Comparison of ENCODE assay signal across 21 cellular contexts in the genomic region with DNA sequence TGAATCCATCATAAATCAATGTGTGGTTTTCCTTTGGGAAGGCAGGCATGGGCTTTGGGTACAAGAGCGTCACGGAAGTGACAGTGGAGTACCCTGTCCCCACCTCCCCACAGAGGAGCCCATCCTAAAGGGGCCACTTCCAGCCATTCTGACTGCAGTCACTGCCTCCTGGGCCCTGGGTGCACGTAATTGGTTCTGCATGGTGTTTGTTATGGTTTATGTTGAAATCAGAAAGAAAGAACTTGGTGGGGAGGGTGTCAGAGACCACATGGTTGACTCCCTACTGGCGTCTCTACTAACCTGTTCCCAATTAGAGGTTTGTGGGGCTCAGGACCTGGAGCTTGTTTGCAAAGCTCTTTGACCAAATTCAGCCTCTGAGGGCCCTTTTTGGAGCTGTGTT. TPM values are rescaled to one million over a fixed set of nuclear protein-coding genes. Genes with fewer than 3 reads are reported as not detected.
A peak's percentile ranks its signal among the peaks of the same experiment; 100 is the strongest.
DNase-seq lines count a peak whose midpoint lies in the region; ATAC-seq and TF ChIP-seq lines count a peak whose summit lies in the region.
"Had no signal": no experiment of that assay in that cellular context is flagged by ENCODE, and none has a peak within 500 bp of the region (broad histone marks: within the 10 kb centered on the region; RNA-seq: fewer than 3 reads in every experiment).

No MANE protein-coding gene starts in this region.

- intact Hi-C loops in activated T-helper 2 cell treated with anti-CD3 and anti-CD28 coated beads, Interferon-gamma antibody, Interleukin-2, Interleukin-4, amounts not matched to agents 10 μg/mL and 5 μg/mL and 100 μg/mL, durations not matched to agents 14 hours and 24 hours and 36 hours (cut with micrococcal nuclease), result no loop called here
- intact Hi-C loops in aorta (cut with DNase I), result no loop called here

- H3K27ac ChIP-seq in mesendoderm (ENCODE audit: low read depth, low read length), result no peak overlapping the region
- no peak overlapping the region for H3K27ac ChIP-seq in aorta (ENCODE audit: low read depth in 1 of 2, low read length in 2 of 2)
- H3K27ac ChIP-seq: foreskin keratinocyte, testis had no signal

- no peaks in the 10 kb centered on the region for H3K9me3 Mint-ChIP-seq in activated T-helper 2 cell treated with anti-CD3 and anti-CD28 coated beads, Interferon-gamma antibody, Interleukin-2, Interleukin-4, amounts not matched to agents 10 μg/mL and 5 μg/mL and 100 μg/mL, durations not matched to agents 14 hours and 24 hours and 36 hours
- H3K9me3 Mint-ChIP-seq: activated T-cell treated with anti-CD3 and anti-CD28 coated beads, Interleukin-2, amount 50 U/mL, for 4 hours; endodermal cell had no signal

- H3K9me3 ChIP-seq in aorta (ENCODE audit: control insufficient read depth, low read length), result no peaks in the 10 kb centered on the region
- H3K9me3 ChIP-seq: testis had no signal

- H3K56ac ChIP-seq in mesendoderm (ENCODE audit: low read length), result no peak overlapping the region

- no peaks in the 10 kb centered on the region for H3K36me3 Mint-ChIP-seq in activated T-helper 2 cell treated with anti-CD3 and anti-CD28 coated beads, Interferon-gamma antibody, Interleukin-2, Interleukin-4, amounts not matched to agents 10 μg/mL and 5 μg/mL and 100 μg/mL, durations not matched to agents 14 hours and 24 hours and 36 hours (ENCODE audit: low read depth)

- H2BK15ac ChIP-seq in mesendoderm (replicated peaks; ENCODE audit: low read depth), result no peak overlapping the region

- no CpG with 5 or more reads among the region's 4 CpGs for WGBS in mesendoderm (ENCODE audit: extremely low coverage, insufficient coverage, low lambda C conversion rate)
- 84 to 91% methylated on average over 4 of the region's 4 CpGs for WGBS in aorta, 2 donors

- no peak overlapping the region for H3K4me3 Mint-ChIP-seq in activated T-helper 2 cell treated with anti-CD3 and anti-CD28 coated beads, Interferon-gamma antibody, Interleukin-2, Interleukin-4, amounts not matched to agents 10 μg/mL and 5 μg/mL and 100 μg/mL, durations not matched to agents 14 hours and 24 hours and 36 hours (ENCODE audit: low read depth)
- H3K4me3 Mint-ChIP-seq: activated T-cell treated with anti-CD3 and anti-CD28 coated beads, Interleukin-2, amount 50 U/mL, for 4 hours; endodermal cell had no signal

- ATAC-seq in aorta (ENCODE audit: low FRiP score) (no peak), HG02981 (IDR thresholded peaks at IDR 0.05; ENCODE audit: unreplicated experiment) (no peak)
- ATAC-seq: activated T-cell treated with anti-CD3 and anti-CD28 coated beads, Interleukin-2, amount 50 U/mL, for 4 hours; foreskin keratinocyte had no signal

- TF ChIP-seq CTCF in AG09309 (IDR thresholded peaks at IDR 0.05; ENCODE audit: control insufficient read depth, insufficient read depth, low read depth, low read length, missing control alignments), result no peak

- no peak overlapping the region for H2BK120ac ChIP-seq in mesendoderm (ENCODE audit: low read depth, low read length)

- H3K4me3 ChIP-seq in AG09309 (ENCODE audit: control insufficient read depth, low read depth, low read length), result no peak overlapping the region
- no peak overlapping the region for H3K4me3 ChIP-seq in mesendoderm (ENCODE audit: low read length)
- no peak overlapping the region for H3K4me3 ChIP-seq in aorta (ENCODE audit: low read length in 2 of 2)
- H3K4me3 ChIP-seq: testis had no signal

- H3K23ac ChIP-seq in mesendoderm (ENCODE audit: low read length), result peak overlapping the region; percentile 51

- H3K27ac Mint-ChIP-seq in activated T-helper 2 cell treated with anti-CD3 and anti-CD28 coated beads, Interferon-gamma antibody, Interleukin-2, Interleukin-4, amounts not matched to agents 10 μg/mL and 5 μg/mL and 100 μg/mL, durations not matched to agents 14 hours and 24 hours and 36 hours, result no peak overlapping the region
- H3K27ac Mint-ChIP-seq: endodermal cell had no signal

- H3K4ac ChIP-seq in mesendoderm (ENCODE audit: low read depth, low read length), result no peak overlapping the region

- H3K9ac ChIP-seq in mesendoderm (ENCODE audit: low read length), result no peak overlapping the region

- no peak overlapping the region for H4K5ac ChIP-seq in mesendoderm (ENCODE audit: low read length)

- H3K4me1 ChIP-seq in mesendoderm (ENCODE audit: control insufficient read depth, low read depth, low read length) (no peaks in the 10 kb centered on the region), aorta (ENCODE audit: control insufficient read depth in 1 of 2, insufficient read depth in 2 of 2, low read length in 2 of 2) (peaks cover 0 to 1% of the 10 kb centered on the region in 2 donors)
- H3K4me1 ChIP-seq: foreskin keratinocyte, testis had no signal

- no peaks in the 10 kb centered on the region for H3K79me1 ChIP-seq in mesendoderm (ENCODE audit: low read length)

- H3K27me3 ChIP-seq in mesendoderm (ENCODE audit: insufficient read depth, low read length, poor library complexity), result no peaks in the 10 kb centered on the region
- no peaks in the 10 kb centered on the region for H3K27me3 ChIP-seq in aorta (ENCODE audit: control insufficient read depth in 1 of 2, insufficient read depth in 2 of 2, low read length in 1 of 2)
- H3K27me3 ChIP-seq: testis had no signal

- H3K27me3 Mint-ChIP-seq in activated T-helper 2 cell treated with anti-CD3 and anti-CD28 coated beads, Interferon-gamma antibody, Interleukin-2, Interleukin-4, amounts not matched to agents 10 μg/mL and 5 μg/mL and 100 μg/mL, durations not matched to agents 14 hours and 24 hours and 36 hours (ENCODE audit: low read depth), result no peaks in the 10 kb centered on the region

- no peak overlapping the region for H3K18ac ChIP-seq in mesendoderm (ENCODE audit: low read length)

- no peak overlapping the region for H2AK5ac ChIP-seq in mesendoderm (ENCODE audit: low read length)

- H3K4me2 ChIP-seq in mesendoderm (ENCODE audit: low read length), result no peak overlapping the region

- H3K4me1 Mint-ChIP-seq in activated T-helper 2 cell treated with anti-CD3 and anti-CD28 coated beads, Interferon-gamma antibody, Interleukin-2, Interleukin-4, amounts not matched to agents 10 μg/mL and 5 μg/mL and 100 μg/mL, durations not matched to agents 14 hours and 24 hours and 36 hours (ENCODE audit: low read depth), result no peaks in the 10 kb centered on the region
- H3K4me1 Mint-ChIP-seq: endodermal cell had no signal

- no peaks in the 10 kb centered on the region for H3K36me3 ChIP-seq in mesendoderm (ENCODE audit: control insufficient read depth, insufficient read depth, low read length)
- no peaks in the 10 kb centered on the region for H3K36me3 ChIP-seq in aorta (ENCODE audit: control insufficient read depth in 1 of 2, insufficient read depth in 2 of 2, low read length in 1 of 2)

- H2BK5ac ChIP-seq in mesendoderm (ENCODE audit: low read length), result no peak overlapping the region

- no peaks in the 10 kb centered on the region for H3K79me2 ChIP-seq in mesendoderm (ENCODE audit: control insufficient read depth, insufficient read depth, low read length)

- H4K8ac ChIP-seq in mesendoderm (ENCODE audit: low read depth, low read length), result no peak overlapping the region

- DNase-seq in AG09309 (ENCODE audit: low read depth), result peak; percentile 85
- DNase-seq in H4 (ENCODE audit: low spot score), result peak; percentile 26
- peak; percentile 67 for DNase-seq in dedifferentiated amniotic fluid mesenchymal stem cell (ENCODE audit: extremely low spot score)
- DNase-seq in mesendoderm, result no peak
- DNase-seq in activated T-helper 2 cell treated with anti-CD3 and anti-CD28 coated beads, Interferon-gamma antibody, Interleukin-2, Interleukin-4, amounts not matched to agents 10 μg/mL and 5 μg/mL and 100 μg/mL, durations not matched to agents 14 hours and 24 hours and 36 hours (ENCODE audit: low spot score), result no peak
- DNase-seq in aorta, result no peak
- no peak for DNase-seq in NCI-H524 (lab: John Stamatoyannopoulos, UW)
- DNase-seq: ACHN; activated CD8-positive, alpha-beta memory T cell treated with anti-CD3 and anti-CD28 coated beads for 24 hours; activated naive CD4-positive, alpha-beta T cell treated with anti-CD3 and anti-CD28 coated beads, Interleukin-2, amount 50 U/mL, for 16 hours; activated T-cell treated with anti-CD3 and anti-CD28 coated beads, Interleukin-2, amount 50 U/mL, for 4 hours; endodermal cell; foreskin keratinocyte; hippocampal formation; NCI-H1436 treated with DMSO at 0.1 percent for 48 hours; NCI-H2171; NCI-H69; occipital lobe; testis had no signal

RNA-seq across cellular contexts. Expression of gene RIBC2, which starts 40.8 kb away (rescaled TPM):
- total RNA-seq in H4 (2014; rRNA removed; shearing (Covaris generic)), result not detected in 2 replicates
- polyA plus RNA-seq in mesendoderm (2013, experiment 1 of 2), result 0.94 TPM
- 1.1 TPM for polyA plus RNA-seq in mesendoderm (2013, experiment 2 of 2)
- 9.9 and 11.0 TPM in 2 replicates for total RNA-seq in activated T-helper 2 cell treated with anti-CD3 and anti-CD28 coated beads, Interferon-gamma antibody, Interleukin-2, Interleukin-4, amounts not matched to agents 10 μg/mL and 5 μg/mL and 100 μg/mL, durations not matched to agents 14 hours and 24 hours and 36 hours
- 1 to 10 TPM in 1 of 2 donors, under 1 TPM in 1; 0.55 to 1.2 TPM for total RNA-seq in aorta
- polyA plus RNA-seq in aorta, result under 1 TPM in 1 of 2 donors, not detected in 1; 0.31 TPM
- total RNA-seq: occipital lobe had no signal

RNA-seq across cellular contexts. Expression of gene SMC1B, which starts 40.9 kb away (rescaled TPM):
- not detected in 2 replicates for total RNA-seq in H4 (2014; rRNA removed; shearing (Covaris generic))
- polyA plus RNA-seq in mesendoderm (2013, experiment 1 of 2), result 0.03 TPM
- 0.06 TPM for polyA plus RNA-seq in mesendoderm (2013, experiment 2 of 2)
- total RNA-seq in activated T-helper 2 cell treated with anti-CD3 and anti-CD28 coated beads, Interferon-gamma antibody, Interleukin-2, Interleukin-4, amounts not matched to agents 10 μg/mL and 5 μg/mL and 100 μg/mL, durations not matched to agents 14 hours and 24 hours and 36 hours, result 0.50 and 0.80 TPM in 2 replicates
- not detected for total RNA-seq in aorta
- polyA plus RNA-seq in aorta, result not detected
- total RNA-seq: lower leg skin had no signal
- polyA plus RNA-seq: foreskin keratinocyte had no signal

RNA-seq across cellular contexts. Expression of gene FBLN1, which starts 48.4 kb away (rescaled TPM):
- 0.37 and 1.0 TPM in 2 replicates for total RNA-seq in H4 (2014; rRNA removed; shearing (Covaris generic))
- 104 TPM for polyA plus RNA-seq in mesendoderm (2013, experiment 1 of 2)
- polyA plus RNA-seq in mesendoderm (2013, experiment 2 of 2), result 102 TPM
- not detected in 2 replicates for total RNA-seq in activated T-helper 2 cell treated with anti-CD3 and anti-CD28 coated beads, Interferon-gamma antibody, Interleukin-2, Interleukin-4, amounts not matched to agents 10 μg/mL and 5 μg/mL and 100 μg/mL, durations not matched to agents 14 hours and 24 hours and 36 hours
- 1,000 to 10,000 TPM in 1 of 2 donors, 100 to 1,000 TPM in 1; 500 to 1,512 TPM for total RNA-seq in aorta
- polyA plus RNA-seq in aorta, result 100 to 1,000 TPM in 1 of 2 donors, 10 to 100 TPM in 1; 48.1 to 283 TPM

Comparison
In these comparisons a context has a peak if more than half of its experiments do, and no peak if none do; other contexts are left out.
1. DNase-seq: peak in AG09309 (single experiment), H4 (single experiment) and dedifferentiated amniotic fluid mesenchymal stem cell (single experiment); none in mesendoderm (single experiment), activated T-helper 2 cell treated with anti-CD3 and anti-CD28 coated beads, Interferon-gamma antibody, Interleukin-2, Interleukin-4, amounts not matched to agents 10 μg/mL and 5 μg/mL and 100 μg/mL, durations not matched to agents 14 hours and 24 hours and 36 hours (single experiment), aorta (0 of 2) and NCI-H524 (0 of 2).
2. RNA of gene FBLN1, which starts 48.4 kb away (total RNA-seq): 500 to 1,512 TPM in aorta; 0.37 to 1.0 TPM in H4 and not detected in activated T-helper 2 cell treated with anti-CD3 and anti-CD28 coated beads, Interferon-gamma antibody, Interleukin-2, Interleukin-4, amounts not matched to agents 10 μg/mL and 5 μg/mL and 100 μg/mL, durations not matched to agents 14 hours and 24 hours and 36 hours; every median in the first group is over 100 times any median in the second.